In genomic region chrX:63350979-63351616, GRCh38 we compare ENCODE assay signal across 8 cellular contexts. TPM values are rescaled to one million over a fixed set of nuclear protein-coding genes. Genes with fewer than 3 reads are reported as not detected.
DNase-seq lines count a peak whose midpoint lies in the region; ATAC-seq and TF ChIP-seq lines count a peak whose summit lies in the region.

SPIN4 (minus strand) TSS chrX:63351332; CDS start chrX:63350819, 513 bp downstream.

- no peaks in the 10 kb centered on the region for H3K36me3 ChIP-seq in BE2C
- no peaks in the 10 kb centered on the region for H3K36me3 ChIP-seq in left lung

- H3K4me3 Mint-ChIP-seq in activated CD4-positive, alpha-beta T cell treated with anti-CD3 and anti-CD28 coated beads, Interleukin-2, amount 10 ng/mL, durations not matched to agents 24 days and 14 days: peak within 1 kb of the TSS; percentile 97

- intact Hi-C loops in activated CD4-positive, alpha-beta T cell treated with anti-CD3 and anti-CD28 coated beads, Interleukin-2, amount 10 ng/mL, durations not matched to agents 24 days and 14 days (cut with micrococcal nuclease): loop anchor here (1.0 to 10.0 kb wide), 3 partner anchors 211 to 404 kb away; no protein-coding TSS in a partner anchor
- intact Hi-C loops in left lung (cut with DNase I): no loop called here

- H3K9me3 Mint-ChIP-seq in activated CD4-positive, alpha-beta T cell treated with anti-CD3 and anti-CD28 coated beads, Interleukin-2, amount 10 ng/mL, durations not matched to agents 24 days and 14 days: no peaks in the 10 kb centered on the region

- peaks cover 15% of the 10 kb centered on the region for H3K4me1 Mint-ChIP-seq in activated CD4-positive, alpha-beta T cell treated with anti-CD3 and anti-CD28 coated beads, Interleukin-2, amount 10 ng/mL, durations not matched to agents 24 days and 14 days

- peak; percentile 3 for TF ChIP-seq POLR2A in GM19193 (IDR thresholded peaks at IDR 0.05; ENCODE audit: extremely low read depth, insufficient read depth, insufficient read length)

- H3K27me3 ChIP-seq in BE2C (no peaks in the 10 kb centered on the region), left lung (no peaks in the 10 kb centered on the region)

- H3K9me3 ChIP-seq in BE2C: no peaks in the 10 kb centered on the region
- H3K9me3 ChIP-seq in left lung: no peaks in the 10 kb centered on the region

- ATAC-seq in HG03432 (IDR thresholded peaks at IDR 0.05; ENCODE audit: unreplicated experiment) (peak; percentile 97), left lung (peak; percentile 100)

- peak within 1 kb of the TSS; percentile 61 for H3K27ac Mint-ChIP-seq in activated CD4-positive, alpha-beta T cell treated with anti-CD3 and anti-CD28 coated beads, Interleukin-2, amount 10 ng/mL, durations not matched to agents 24 days and 14 days

- peak within 1 kb of the TSS; percentile 71 to 78 for H3K27ac ChIP-seq in left lung

- TF ChIP-seq CTCF in BE2C (IDR thresholded peaks at IDR 0.05; ENCODE audit: low read depth, low read length) (no peak), left lung (IDR thresholded peaks at IDR 0.05) (no peak)

- DNase-seq in BE2C: peak; percentile 93
- DNase-seq in NCI-H524 (lab: John Stamatoyannopoulos, UW): peak; percentile 93 to 94
- DNase-seq in activated CD4-positive, alpha-beta T cell treated with anti-CD3 and anti-CD28 coated beads, Interleukin-2, amount 10 ng/mL, durations not matched to agents 24 days and 14 days: peak; percentile 88
- peak; percentile 78 for DNase-seq in dedifferentiated amniotic fluid mesenchymal stem cell (ENCODE audit: extremely low spot score)
- peak; percentile 90 to 94 for DNase-seq in left lung
- peak; percentile 47 to 49 for DNase-seq in stimulated activated CD4-positive, alpha-beta T cell treated with anti-CD3 and anti-CD28 coated beads, Interleukin-2, amount 100 ng/mL, for 48 hours

- no peaks in the 10 kb centered on the region for H3K27me3 Mint-ChIP-seq in activated CD4-positive, alpha-beta T cell treated with anti-CD3 and anti-CD28 coated beads, Interleukin-2, amount 10 ng/mL, durations not matched to agents 24 days and 14 days

- no peaks in the 10 kb centered on the region for H3K36me3 Mint-ChIP-seq in activated CD4-positive, alpha-beta T cell treated with anti-CD3 and anti-CD28 coated beads, Interleukin-2, amount 10 ng/mL, durations not matched to agents 24 days and 14 days (ENCODE audit: low read depth)

- H3K4me3 ChIP-seq in BE2C (ENCODE audit: low read depth, low read length): peak within 1 kb of the TSS; percentile 81
- H3K4me3 ChIP-seq in left lung: peak within 1 kb of the TSS; percentile 36 to 55

- H3K4me1 ChIP-seq in BE2C (no peaks in the 10 kb centered on the region), left lung (no peaks in the 10 kb centered on the region)

RNA-seq across cellular contexts. Expression of gene SPIN4, which starts in this region (rescaled TPM):
- 5.1 TPM for polyA plus RNA-seq in BE2C (2012; ENCODE audit: insufficient read depth, insufficient read length, low read depth)
- 4.9 and 5.3 TPM in 2 replicates for total RNA-seq in activated CD4-positive, alpha-beta T cell treated with anti-CD3 and anti-CD28 coated beads, Interleukin-2, amount 10 ng/mL, durations not matched to agents 24 days and 14 days
- 1 to 10 TPM; 7.6 to 9.1 TPM for total RNA-seq in left lung

Comparison
In these comparisons a context has a peak if more than half of its experiments do, and no peak if none do; other contexts are left out.
1. Peak in every context shown above with its lines: DNase-seq, ATAC-seq, H3K4me3 ChIP-seq and H3K27ac ChIP-seq.